1 cellular context compared by ENCODE assay signal in genomic region chr2:118431586-118431985, GRCh38.
TF ChIP-seq lines count a peak whose summit lies in the region.

No MANE protein-coding gene starts in this region.

TF ChIP-seq in SK-N-SH, 30 proteins besides CTCF, POLR2A, EP300 and RAD21 (continued from another document):
- no peak for TF ChIP-seq USF1 (IDR thresholded peaks at IDR 0.05; ENCODE audit: borderline replicate concordance, low read depth)
- no peak for TF ChIP-seq NFIC (IDR thresholded peaks at IDR 0.05; ENCODE audit: borderline replicate concordance)
- TF ChIP-seq PBX3 (IDR thresholded peaks at IDR 0.05): no peak
- TF ChIP-seq GABPA (IDR thresholded peaks at IDR 0.05; ENCODE audit: low read depth): no peak
- TF ChIP-seq SMC3 (IDR thresholded peaks at IDR 0.05; ENCODE audit: low read depth, low read length): no peak
- no peak for TF ChIP-seq MEF2A (IDR thresholded peaks at IDR 0.05; ENCODE audit: borderline replicate concordance, low read depth)
